16 cellular contexts compared by ENCODE assay signal in genomic region chr12:64142382-64142781, GRCh38.
DNase-seq lines count a peak whose midpoint lies in the region; ATAC-seq and TF ChIP-seq lines count a peak whose summit lies in the region.
"Had no signal": no experiment of that assay in that cellular context is flagged by ENCODE, and none has a peak within 500 bp of the region (broad histone marks: within the 10 kb centered on the region; RNA-seq: fewer than 3 reads in every experiment).

No MANE protein-coding gene starts in this region.

- no peak overlapping the region for H2BK120ac ChIP-seq in IMR-90 (ENCODE audit: low read depth, low read length)

- no peak overlapping the region for H3K27ac ChIP-seq in IMR-90 (ENCODE audit: insufficient read depth, low read length)

- H2BK15ac ChIP-seq in IMR-90 (ENCODE audit: low read depth, low read length), result no peak overlapping the region

- TF ChIP-seq POLR2A in IMR-90 (IDR thresholded peaks at IDR 0.05; ENCODE audit: low read depth, low read length), result no peak

- H3K56ac ChIP-seq in IMR-90 (ENCODE audit: extremely low read depth, insufficient read depth, low read length), result no peak overlapping the region

- no peak overlapping the region for H3K27ac Mint-ChIP-seq in endothelial cell (ENCODE audit: unreplicated experiment)
- H3K27ac Mint-ChIP-seq: CD4-positive, alpha-beta memory T cell had no signal

- peaks cover 7% of the 10 kb centered on the region for H3K27me3 Mint-ChIP-seq in endothelial cell (ENCODE audit: unreplicated experiment)

- no peak overlapping the region for H3K4me2 ChIP-seq in IMR-90 (ENCODE audit: low read depth, low read length)

- H3K23ac ChIP-seq in IMR-90 (ENCODE audit: low read depth, low read length), result no peak overlapping the region

- H3K4me3 Mint-ChIP-seq in endothelial cell (ENCODE audit: unreplicated experiment), result peak overlapping the region; percentile 48
- H3K4me3 Mint-ChIP-seq: CD4-positive, alpha-beta memory T cell had no signal

- TF ChIP-seq RAD21 in IMR-90 (IDR thresholded peaks at IDR 0.05; ENCODE audit: low read length), result no peak

- no peak overlapping the region for H2AK5ac ChIP-seq in IMR-90 (ENCODE audit: low read depth, low read length)

- H3K9me3 Mint-ChIP-seq in endothelial cell (ENCODE audit: unreplicated experiment), result no peaks in the 10 kb centered on the region

- H2AFZ ChIP-seq in IMR-90 (replicated peaks; ENCODE audit: low read length, poor library complexity), result peak overlapping the region; percentile 43

- no peaks in the 10 kb centered on the region for H3K27me3 ChIP-seq in IMR-90 (ENCODE audit: control insufficient read depth, insufficient read depth, low read length)

- CTCF ChIA-PET in IMR-90 (lab: Yijun Ruan, JAX), result interaction anchor here (0.6 kb wide), 1 partner anchor 307 kb away, joined by 4 read pairs; no protein-coding TSS in a partner anchor

- BruUV-seq in IMR-90 (replicated peaks; lab: Mats Ljungman, UMichigan), result no TSS peak

- in situ Hi-C loops in IMR-90 (cut with MboI; ENCODE audit: low sequenced_read_pairs), result no loop called here

- H2BK20ac ChIP-seq in IMR-90 (ENCODE audit: low read depth, low read length), result no peak overlapping the region

- H3K14ac ChIP-seq in IMR-90 (replicated peaks; ENCODE audit: low read depth, low read length), result no peak overlapping the region

- H4K8ac ChIP-seq in IMR-90 (ENCODE audit: low read depth in 2 of 2, low read length in 2 of 2), result no peak overlapping the region

- peaks cover 3% of the 10 kb centered on the region for H3K4me1 Mint-ChIP-seq in endothelial cell (ENCODE audit: unreplicated experiment)

- no peaks in the 10 kb centered on the region for H4K20me1 ChIP-seq in IMR-90 (ENCODE audit: insufficient read depth, low read length)

- peaks cover 11% of the 10 kb centered on the region for H3K9me1 ChIP-seq in IMR-90 (ENCODE audit: insufficient read depth, low read length)

- H3K9ac ChIP-seq in IMR-90 (ENCODE audit: low read depth, low read length), result no peak overlapping the region

- H3K79me1 ChIP-seq in IMR-90 (ENCODE audit: low read depth in 1 of 2, low read length in 2 of 2), result peaks cover 38 to 47% of the 10 kb centered on the region in 2 experiments

- no peak for DNase-seq in IMR-90
- no peak for DNase-seq in endothelial cell (ENCODE audit: low spot score)
- DNase-seq in foreskin melanocyte, result peak; percentile 16
- no peak for DNase-seq in T-helper 2 cell
- DNase-seq in occipital lobe (lab: John Stamatoyannopoulos, UW), result no peak
- DNase-seq in LoVo (ENCODE audit: low spot score), result no peak
- no peak for DNase-seq in iPS-NIHi11 (ENCODE audit: low spot score)
- DNase-seq: C1 segment of cervical spinal cord; CD4-positive, alpha-beta memory T cell; COR-L47; DMS153; DND-41; GDM1; GOT3; HCEC 1CT had no signal

- no peak overlapping the region for H2BK5ac ChIP-seq in IMR-90 (ENCODE audit: low read depth, low read length, poor library complexity, severe bottlenecking)

- no peak for TF ChIP-seq CTCF in IMR-90 (conservative IDR thresholded peaks at IDR 0.05; ENCODE audit: low read depth, low read length)
- TF ChIP-seq CTCF in endothelial cell (IDR thresholded peaks at IDR 0.05; ENCODE audit: unreplicated experiment), result no peak

- peaks cover 2% of the 10 kb centered on the region; the same call in 1 of the 2 replicates for H3K4me1 ChIP-seq in IMR-90 (ENCODE audit: control insufficient read depth, insufficient read depth, low read length)

- no peak overlapping the region for H3K4ac ChIP-seq in IMR-90 (ENCODE audit: low read depth, low read length)

- POLR2A ChIA-PET in IMR-90 (lab: Charles Lee; ENCODE audit: unreplicated experiment), result no interaction called here

- H2AK9ac ChIP-seq in IMR-90 (replicated peaks; ENCODE audit: low read depth, low read length, poor library complexity), result peak overlapping the region; percentile 65

- H3K18ac ChIP-seq in IMR-90 (ENCODE audit: low read depth, low read length), result no peak overlapping the region

- H4K5ac ChIP-seq in IMR-90 (ENCODE audit: low read depth, low read length), result no peak overlapping the region

- WGBS in IMR-90 (ENCODE audit: extremely low coverage in 2 of 2, insufficient read length in 1 of 2), 2 experiments, result no CpG with 5 or more reads among the region's 7 CpGs

- dilution Hi-C loops in IMR-90 (cut with HindIII; ENCODE audit: low sequenced_read_pairs, unreplicated experiment), result no loop called here

- H3K36me3 ChIP-seq in IMR-90 (ENCODE audit: control insufficient read depth, insufficient read depth, low read length), result peaks cover 36% of the 10 kb centered on the region

- no peak overlapping the region for H4K91ac ChIP-seq in IMR-90 (ENCODE audit: insufficient read depth, low read depth, low read length)

- H3K36me3 Mint-ChIP-seq in endothelial cell (ENCODE audit: low read depth, unreplicated experiment), result peaks cover 48% of the 10 kb centered on the region
- H3K36me3 Mint-ChIP-seq: CD4-positive, alpha-beta memory T cell had no signal

- no peak overlapping the region for H3K4me3 ChIP-seq in IMR-90 (ENCODE audit: insufficient read depth, low read depth, low read length)
- H3K4me3 ChIP-seq: GM12878 had no signal

- ATAC-seq in IMR-90 (ENCODE audit: low read depth), result no peak
- ATAC-seq: GM12878 had no signal

- intact Hi-C loops in IMR-90 (cut with micrococcal nuclease), result no loop called here

- H3K9me3 ChIP-seq in IMR-90 (ENCODE audit: control insufficient read depth, insufficient read depth, low read length), result no peaks in the 10 kb centered on the region

TF ChIP-seq in IMR-90, 13 proteins besides CTCF, POLR2A, EP300 and RAD21:
- TF ChIP-seq SMC3 (IDR thresholded peaks at IDR 0.05; ENCODE audit: low read depth, low read length), result no peak
- TF ChIP-seq CEBPB (IDR thresholded peaks at IDR 0.05; ENCODE audit: low read depth, low read length), result no peak
- TF ChIP-seq RFX5 (IDR thresholded peaks at IDR 0.05; ENCODE audit: low read depth, low read length), result no peak
- no peak for TF ChIP-seq FOS (IDR thresholded peaks at IDR 0.05; ENCODE audit: low read depth, low read length)
- no peak for TF ChIP-seq MXI1 (IDR thresholded peaks at IDR 0.05; ENCODE audit: borderline replicate concordance, low read depth, low read length)
- TF ChIP-seq CHD1 (IDR thresholded peaks at IDR 0.05; ENCODE audit: low read depth, low read length), result no peak
- TF ChIP-seq USF2 (IDR thresholded peaks at IDR 0.05; ENCODE audit: low read depth, low read length), result no peak
- no peak for TF ChIP-seq ELK1 (IDR thresholded peaks at IDR 0.05; ENCODE audit: borderline replicate concordance, low read depth, low read length)
- no peak for TF ChIP-seq NFE2L2 (IDR thresholded peaks at IDR 0.05; ENCODE audit: low read depth, low read length)
